ENCODE assay signal across 21 cellular contexts in genomic region chr16:57525761-57526160, GRCh38. TPM values are rescaled to one million over a fixed set of nuclear protein-coding genes. Genes with fewer than 3 reads are reported as not detected.
DNase-seq lines count a peak whose midpoint lies in the region; ATAC-seq, FAIRE-seq and TF ChIP-seq lines count a peak whose summit lies in the region.
"Had no signal": no experiment of that assay in that cellular context is flagged by ENCODE, and none has a peak within 500 bp of the region (broad histone marks: within the 10 kb centered on the region; RNA-seq: fewer than 3 reads in every experiment).

No MANE protein-coding gene starts in this region.

- peaks cover 25% of the 10 kb centered on the region for H3K4me1 ChIP-seq in HepG2 (ENCODE audit: insufficient read depth, low read length)
- peaks cover 0 to 21% of the 10 kb centered on the region in 2 donors for H3K4me1 ChIP-seq in thyroid gland

- no peak overlapping the region for H3K9ac ChIP-seq in HepG2 (ENCODE audit: insufficient read depth, low read depth, low read length)

- in situ Hi-C loops in HepG2 (cut with HindIII; ENCODE audit: extremely low pct_ligation_motif_present, low pct_unique_long_range_greater_than_20kb), result no loop called here

- H3K27me3 ChIP-seq in H7 (ENCODE audit: control insufficient read depth, insufficient read depth, low read length) (peaks cover 8% of the 10 kb centered on the region), WERI-Rb-1 (ENCODE audit: insufficient read depth, low read depth, severe bottlenecking) (no peaks in the 10 kb centered on the region), HepG2 (ENCODE audit: control insufficient read depth in 1 of 2, insufficient read depth in 2 of 2, low read length in 2 of 2) (no peaks in the 10 kb centered on the region), thyroid gland (no peaks in the 10 kb centered on the region)

- 70% methylated on average over 17 of the region's 18 CpGs for WGBS in HepG2 (ENCODE audit: low lambda C conversion rate)
- WGBS in thyroid gland, 2 donors, result 43 to 50% methylated on average over 9 to 10 of the region's 18 CpGs

- POLR2A ChIA-PET in HepG2 (lab: Yijun Ruan, JAX), result interaction anchor here (1.5 kb wide), 1 partner anchor 11 kb away, joined by 3 read pairs; the partner anchor contains the start of gene CCDC102A

- TF ChIP-seq EP300 in HepG2 (IDR thresholded peaks at IDR 0.05; ENCODE audit: low read depth in 2 of 2, low read length in 2 of 2), result no peak
- no peak for TF ChIP-seq EP300 in HepG2 (CRISPR knock-in tag; IDR thresholded peaks at IDR 0.05; ENCODE audit: borderline replicate concordance)

- H3K36me3 ChIP-seq in H7 (replicated peaks; ENCODE audit: control insufficient read depth, insufficient read depth, low read length) (no peaks in the 10 kb centered on the region), WERI-Rb-1 (no peaks in the 10 kb centered on the region), HepG2 (replicated peaks in 1 of 2; ENCODE audit: control insufficient read depth in 1 of 2, insufficient read depth in 2 of 2, low read length in 2 of 2) (no peaks in the 10 kb centered on the region), thyroid gland (no peaks in the 10 kb centered on the region)

- H4K20me1 ChIP-seq in HepG2 (ENCODE audit: insufficient read depth, low read length), result no peaks in the 10 kb centered on the region

- no peak for TF ChIP-seq RAD21 in HepG2 (CRISPR knock-in tag; IDR thresholded peaks at IDR 0.05)

- CTCF ChIA-PET in HepG2 (lab: Yijun Ruan, JAX; ENCODE audit: low intra/inter-chr PET ratio, low total read pairs), result no interaction called here

- no peak for ATAC-seq in HepG2
- ATAC-seq: stimulated activated naive CD8-positive, alpha-beta T cell treated with anti-CD3 and anti-CD28 coated beads, Interleukin-15, Interleukin-2, amounts not matched to agents 100 U/mL and 50 U/mL, for 24 hours had no signal

- BruUV-seq in HepG2 (replicated peaks; lab: Mats Ljungman, UMichigan), result no TSS peak

- H3K27ac ChIP-seq in WERI-Rb-1 (no peak overlapping the region; the same call in 1 of the 2 replicates), HepG2 (ENCODE audit: extremely low read length, insufficient read depth, low read length) (no peak overlapping the region), thyroid gland (peak overlapping the region in 1 of 3 donors; percentile 24)
- H3K27ac ChIP-seq: dorsolateral prefrontal cortex had no signal

- no peak for FAIRE-seq in HepG2 (lab: Jason Lieb, UNC)
- FAIRE-seq: endothelial cell of umbilical vein had no signal

- H3K4me3 ChIP-seq in H7 (ENCODE audit: insufficient read depth, low read depth, low read length) (no peak overlapping the region), WERI-Rb-1 (ENCODE audit: low read depth, low read length) (no peak overlapping the region), HepG2 (replicated peaks in 1 of 3; ENCODE audit: insufficient read depth in 1 of 3, low read depth in 2 of 3, low read length in 3 of 3) (no peak overlapping the region), thyroid gland (replicated peaks in 1 of 3) (no peak overlapping the region)
- H3K4me3 ChIP-seq: dorsolateral prefrontal cortex had no signal

- H3K79me2 ChIP-seq in HepG2 (ENCODE audit: insufficient read depth, low read length), result no peaks in the 10 kb centered on the region

- H2AFZ ChIP-seq in HepG2 (ENCODE audit: low read length), result no peak overlapping the region

- H3K9me3 ChIP-seq in WERI-Rb-1 (ENCODE audit: severe bottlenecking), result no peaks in the 10 kb centered on the region
- H3K9me3 ChIP-seq in HepG2 (ENCODE audit: low read length), result no peaks in the 10 kb centered on the region
- no peaks in the 10 kb centered on the region for H3K9me3 ChIP-seq in thyroid gland

- no peak for TF ChIP-seq POLR2A in HepG2 (IDR thresholded peaks at IDR 0.05; ENCODE audit: insufficient read depth in 1 of 2, low read depth in 2 of 2, low read length in 2 of 2)
- peak in 1 of 2 donors; percentile 22 for TF ChIP-seq POLR2A in thyroid gland (IDR thresholded peaks at IDR 0.05)

- TF ChIP-seq CTCF in WERI-Rb-1 (IDR thresholded peaks at IDR 0.05; ENCODE audit: low read depth, low read length) (0 out of 2 replicates have a peak, but pooled peaks have one; percentile 0), HepG2 (CRISPR knock-in tag; IDR thresholded peaks at IDR 0.05) (no peak), thyroid gland (IDR thresholded peaks at IDR 0.05) (no peak)

- no peak overlapping the region for H3K4me2 ChIP-seq in HepG2 (ENCODE audit: low read depth, low read length)

- intact Hi-C loops in HepG2 (cut with micrococcal nuclease; ENCODE audit: unreplicated experiment) (no loop called here), thyroid gland (cut with DNase I) (loop anchor here (10.0 kb wide), 1 partner anchor 221 kb away; no protein-coding TSS in a partner anchor)

- DNase-seq in H7 (peak; percentile 48), WERI-Rb-1 (peak; percentile 77), HepG2 (ENCODE audit: low spot score) (no peak), thyroid gland (peak; percentile 93 to 95), putamen (ENCODE audit: low spot score) (no peak), ecto neural progenitor cell (ENCODE audit: low spot score) (no peak), SW 1271 (lab: John Stamatoyannopoulos, UW) (no peak)
- DNase-seq: activated CD4-positive, alpha-beta T cell treated with anti-CD3 and anti-CD28 coated beads, Interleukin-2, amount 50 U/mL, for 48 hours; activated CD8-positive, alpha-beta memory T cell treated with anti-CD3 and anti-CD28 coated beads, Interleukin-2, amount 50 U/mL, for 48 hours; activated naive CD8-positive, alpha-beta T cell treated with anti-CD3 and anti-CD28 coated beads for 36 hours; DMS53; dorsolateral prefrontal cortex; KBM-7; mesenchymal stem cell; NCI-H1694; occipital lobe; stimulated activated CD4-positive, alpha-beta T cell treated with anti-CD3 and anti-CD28 coated beads, Interleukin-12 subunit alpha, Interleukin-12 subunit beta, amount 100 ng/mL, for 4 hours; stimulated activated CD4-positive, alpha-beta T cell treated with anti-CD3 and anti-CD28 coated beads, Interleukin-4, amount 100 ng/mL, for 4 hours; stimulated activated naive CD8-positive, alpha-beta T cell treated with anti-CD3 and anti-CD28 coated beads, Interleukin-15, Interleukin-2, amounts not matched to agents 100 U/mL and 50 U/mL, for 24 hours had no signal

RNA-seq across cellular contexts. Expression of gene CCDC102A, which starts 10.6 kb away (rescaled TPM):
- 9.3 and 10.4 TPM in 2 replicates for total RNA-seq in H7 (2014; rRNA removed; shearing (Covaris generic))
- total RNA-seq in HepG2 (2016; rRNA removed; fragmentation: Illumina TruSeq; extraction: Trizol) (0.91 and 2.1 TPM in 2 replicates), thyroid gland (10 to 100 TPM; 13.1 to 34.9 (median 18.9) TPM)
- total RNA-seq in HepG2 (2016; cell fraction: cytosol; rRNA removed; fragmentation: Illumina TruSeq; extraction: Trizol; ENCODE audit: low read depth), result 0.71 TPM in 2 replicates
- 1.1 and 2.8 TPM in 2 replicates for total RNA-seq in HepG2 (2016; cell fraction: insoluble cytoplasmic fraction; rRNA removed; fragmentation: Illumina TruSeq; extraction: Trizol)
- 1.1 and 1.3 TPM in 2 replicates for total RNA-seq in HepG2 (2016; cell fraction: membrane; rRNA removed; fragmentation: Illumina TruSeq; extraction: Trizol)
- total RNA-seq in HepG2 (2016; cell fraction: nucleus; rRNA removed; fragmentation: Illumina TruSeq; extraction: Trizol), result 0.41 and 1.0 TPM in 2 replicates
- polyA plus RNA-seq in HepG2 (2011; rRNA removed), result 2.7 and 2.8 TPM in 2 replicates
- 2.3 and 3.2 TPM in 2 replicates for polyA plus RNA-seq in HepG2 (2011; cell fraction: cytosol; rRNA removed)
- polyA plus RNA-seq in HepG2 (2011; cell fraction: nucleus; rRNA removed), result 2.6 and 2.8 TPM in 2 replicates
- polyA plus RNA-seq in HepG2 (2012), result 0.34 and 1.0 TPM in 2 replicates
- 0.34 and 0.49 TPM in 2 replicates for polyA plus RNA-seq in HepG2 (2016; cell fraction: cytosol; fragmentation: Illumina TruSeq; extraction: Trizol; ENCODE audit: low read depth)
- 1.2 TPM in 2 replicates for polyA plus RNA-seq in HepG2 (2016; cell fraction: insoluble cytoplasmic fraction; fragmentation: Illumina TruSeq; extraction: Trizol; ENCODE audit: low read depth)
- 0.51 and 0.64 TPM in 2 replicates for polyA plus RNA-seq in HepG2 (2016; cell fraction: membrane; fragmentation: Illumina TruSeq; extraction: Trizol; ENCODE audit: low read depth)
- 1.7 and 2.5 TPM in 2 replicates for polyA plus RNA-seq in HepG2 (2016; cell fraction: nucleus; fragmentation: Illumina TruSeq; extraction: Trizol; ENCODE audit: insufficient read depth, low read depth)
- polyA minus RNA-seq in HepG2 (2011; rRNA and poly(A)+ RNA removed; ENCODE audit: low replicate concordance), result 2.1 and 2.5 TPM in 2 replicates
- polyA minus RNA-seq in HepG2 (2011; cell fraction: cytosol; rRNA and poly(A)+ RNA removed), result 0.69 and 1.1 TPM in 2 replicates
- polyA minus RNA-seq in HepG2 (2011; cell fraction: nucleus; rRNA and poly(A)+ RNA removed), result 0.87 and 1.0 TPM in 2 replicates

RNA-seq across cellular contexts. Expression of gene ADGRG5, which starts 16.7 kb away (rescaled TPM):
- 6.2 and 6.4 TPM in 2 replicates for total RNA-seq in H7 (2014; rRNA removed; shearing (Covaris generic))
- not detected in 2 replicates for total RNA-seq in HepG2 (2016; rRNA removed; fragmentation: Illumina TruSeq; extraction: Trizol)
- total RNA-seq in HepG2 (2016; cell fraction: cytosol; rRNA removed; fragmentation: Illumina TruSeq; extraction: Trizol; ENCODE audit: low read depth), result not detected in 2 replicates
- not detected in 2 replicates for total RNA-seq in HepG2 (2016; cell fraction: insoluble cytoplasmic fraction; rRNA removed; fragmentation: Illumina TruSeq; extraction: Trizol)
- not detected in 2 replicates for total RNA-seq in HepG2 (2016; cell fraction: membrane; rRNA removed; fragmentation: Illumina TruSeq; extraction: Trizol)
- total RNA-seq in HepG2 (2016; cell fraction: nucleus; rRNA removed; fragmentation: Illumina TruSeq; extraction: Trizol), result not detected in 2 replicates
- 0.01 TPM in 1 of 2 replicates, not detected in the other for polyA plus RNA-seq in HepG2 (2011; rRNA removed)
- polyA plus RNA-seq in HepG2 (2011; cell fraction: cytosol; rRNA removed), result 0.03 TPM in 1 of 2 replicates, not detected in the other
- 0.06 TPM in 1 of 2 replicates, not detected in the other for polyA plus RNA-seq in HepG2 (2011; cell fraction: nucleus; rRNA removed)
- 0.27 and 0.35 TPM in 2 replicates for polyA plus RNA-seq in HepG2 (2012)
- not detected in 2 replicates for polyA plus RNA-seq in HepG2 (2016; cell fraction: cytosol; fragmentation: Illumina TruSeq; extraction: Trizol; ENCODE audit: low read depth)
- polyA plus RNA-seq in HepG2 (2016; cell fraction: insoluble cytoplasmic fraction; fragmentation: Illumina TruSeq; extraction: Trizol; ENCODE audit: low read depth), result not detected in 2 replicates
- not detected in 2 replicates for polyA plus RNA-seq in HepG2 (2016; cell fraction: membrane; fragmentation: Illumina TruSeq; extraction: Trizol; ENCODE audit: low read depth)
- polyA plus RNA-seq in HepG2 (2016; cell fraction: nucleus; fragmentation: Illumina TruSeq; extraction: Trizol; ENCODE audit: insufficient read depth, low read depth), result not detected in 2 replicates
- 0.12 TPM in 1 of 2 replicates, not detected in the other for polyA minus RNA-seq in HepG2 (2011; rRNA and poly(A)+ RNA removed; ENCODE audit: low replicate concordance)
- polyA minus RNA-seq in HepG2 (2011; cell fraction: cytosol; rRNA and poly(A)+ RNA removed), result not detected in 2 replicates
- polyA minus RNA-seq in HepG2 (2011; cell fraction: nucleus; rRNA and poly(A)+ RNA removed), result not detected in 2 replicates
- under 1 TPM; 0.22 to 0.63 (median 0.33) TPM for total RNA-seq in thyroid gland
- total RNA-seq: endothelial cell of umbilical vein, glomerular endothelial cell, occipital lobe had no signal
- polyA plus RNA-seq: endothelial cell of umbilical vein had no signal

RNA-seq across cellular contexts. Expression of gene DOK4, which starts 39.5 kb away (rescaled TPM):
- 15.3 and 15.7 TPM in 2 replicates for total RNA-seq in H7 (2014; rRNA removed; shearing (Covaris generic))
- total RNA-seq in HepG2 (2016; rRNA removed; fragmentation: Illumina TruSeq; extraction: Trizol), result 52.7 and 55.5 TPM in 2 replicates
- 23.8 and 26.8 TPM in 2 replicates for total RNA-seq in HepG2 (2016; cell fraction: cytosol; rRNA removed; fragmentation: Illumina TruSeq; extraction: Trizol; ENCODE audit: low read depth)
- total RNA-seq in HepG2 (2016; cell fraction: insoluble cytoplasmic fraction; rRNA removed; fragmentation: Illumina TruSeq; extraction: Trizol), result 51.4 and 51.5 TPM in 2 replicates
- total RNA-seq in HepG2 (2016; cell fraction: membrane; rRNA removed; fragmentation: Illumina TruSeq; extraction: Trizol), result 58.5 and 70.1 TPM in 2 replicates
- total RNA-seq in HepG2 (2016; cell fraction: nucleus; rRNA removed; fragmentation: Illumina TruSeq; extraction: Trizol), result 32.8 and 34.6 TPM in 2 replicates
- polyA plus RNA-seq in HepG2 (2011; rRNA removed), result 70.0 and 92.5 TPM in 2 replicates
- 59.9 and 66.8 TPM in 2 replicates for polyA plus RNA-seq in HepG2 (2011; cell fraction: cytosol; rRNA removed)
- 136 and 138 TPM in 2 replicates for polyA plus RNA-seq in HepG2 (2011; cell fraction: nucleus; rRNA removed)
- 41.9 and 45.8 TPM in 2 replicates for polyA plus RNA-seq in HepG2 (2012)
- 31.1 and 35.0 TPM in 2 replicates for polyA plus RNA-seq in HepG2 (2016; cell fraction: cytosol; fragmentation: Illumina TruSeq; extraction: Trizol; ENCODE audit: low read depth)
- polyA plus RNA-seq in HepG2 (2016; cell fraction: insoluble cytoplasmic fraction; fragmentation: Illumina TruSeq; extraction: Trizol; ENCODE audit: low read depth), result 59.2 and 63.5 TPM in 2 replicates
- 57.7 and 60.6 TPM in 2 replicates for polyA plus RNA-seq in HepG2 (2016; cell fraction: membrane; fragmentation: Illumina TruSeq; extraction: Trizol; ENCODE audit: low read depth)
- 72.2 and 73.9 TPM in 2 replicates for polyA plus RNA-seq in HepG2 (2016; cell fraction: nucleus; fragmentation: Illumina TruSeq; extraction: Trizol; ENCODE audit: insufficient read depth, low read depth)
- polyA minus RNA-seq in HepG2 (2011; rRNA and poly(A)+ RNA removed; ENCODE audit: low replicate concordance), result 45.3 and 104 TPM in 2 replicates
- 28.8 and 30.7 TPM in 2 replicates for polyA minus RNA-seq in HepG2 (2011; cell fraction: cytosol; rRNA and poly(A)+ RNA removed)
- 20.1 and 26.6 TPM in 2 replicates for polyA minus RNA-seq in HepG2 (2011; cell fraction: nucleus; rRNA and poly(A)+ RNA removed)
- 10 to 100 TPM in 2 of 4 donors, 1 to 10 TPM in 2; 9.1 to 27.3 (median 13.3) TPM for total RNA-seq in thyroid gland

Comparison
In these comparisons a context has a peak if more than half of its experiments do, and no peak if none do; other contexts are left out.
1. DNase-seq: peak in H7 (single experiment), WERI-Rb-1 (single experiment) and thyroid gland (2 of 2); none in HepG2 (single experiment), putamen (single experiment), ecto neural progenitor cell (single experiment) and SW 1271 (0 of 2).